In the genomic region with DNA sequence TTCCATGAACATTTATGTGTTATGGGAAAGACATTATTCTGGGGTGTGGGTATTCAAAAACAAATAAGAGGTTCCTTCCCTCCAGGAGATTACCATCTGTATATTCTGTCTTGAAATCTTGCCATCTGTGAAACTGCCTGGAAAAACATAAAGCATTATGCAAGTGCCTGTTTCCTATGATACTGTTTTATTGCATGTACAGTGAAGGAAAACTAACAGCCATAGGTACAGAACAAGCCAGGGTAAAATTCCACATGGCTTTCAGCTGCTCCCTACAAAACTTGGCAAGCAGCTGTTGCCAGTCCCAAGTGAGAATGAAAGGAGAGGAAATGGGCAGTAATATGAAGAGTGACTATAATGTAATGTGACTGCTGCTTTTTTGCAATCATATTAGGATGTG, we compare ENCODE assay signal across 22 cellular contexts.
"Had no signal": no experiment of that assay in that cellular context is flagged by ENCODE, and none has a peak within 500 bp of the region (broad histone marks: within the 10 kb centered on the region; RNA-seq: fewer than 3 reads in every experiment).

No MANE protein-coding gene starts in this region.

- H3K27ac ChIP-seq: cardiac muscle cell, esophagus muscularis mucosa, parathyroid adenoma, transverse colon had no signal

- H2AFZ ChIP-seq: parathyroid adenoma had no signal

- H3K27me3 ChIP-seq: cardiac muscle cell, esophagus muscularis mucosa, transverse colon had no signal

- H3K4me3 ChIP-seq: cardiac muscle cell, esophagus muscularis mucosa, transverse colon had no signal

- DNase-seq: activated B cell treated with CpG ODN at 0.5 μM for 24 hours; activated CD4-positive, alpha-beta T cell treated with anti-CD3 and anti-CD28 coated beads for 4 hours; activated CD4-positive, alpha-beta T cell treated with anti-CD3 and anti-CD28 coated beads, Interleukin-2, amount 50 U/mL, for 48 hours; activated naive CD4-positive, alpha-beta T cell treated with Interleukin-2 at 50 U/mL for 16 hours; activated naive CD8-positive, alpha-beta T cell treated with anti-CD3 and anti-CD28 coated beads, Interleukin-2, amount 10 ng/mL, durations not matched to agents 7 days and 5 days; activated T-cell treated with anti-CD3 and anti-CD28 coated beads, Interleukin-2, amount 50 U/mL, for 48 hours; amygdala; effector memory CD4-positive, alpha-beta T cell; glutamatergic neuron; hippocampal formation; nephron progenitor cell; right cardiac atrium; stimulated activated CD4-positive, alpha-beta T cell treated with anti-CD3 and anti-CD28 coated beads, Interleukin-2, amount 100 ng/mL, for 24 hours; SW 1271; T-helper 17 cell; transverse colon had no signal

- H3K9me3 Mint-ChIP-seq: activated B cell treated with CpG ODN at 0.5 μM for 24 hours; activated naive CD8-positive, alpha-beta T cell treated with anti-CD3 and anti-CD28 coated beads, Interleukin-2, amount 10 ng/mL, durations not matched to agents 7 days and 5 days; dendritic cell treated with granulocyte-macrophage colony-stimulating factor and Interleukin-4, amounts not matched to agents 40 ng/mL and 50 ng/mL, for 4 days; memory B cell; stimulated activated effector memory CD8-positive, alpha-beta T cell treated with anti-CD3 and anti-CD28 coated beads, Interleukin-12 subunit alpha, Interleukin-12 subunit beta, amount 100 ng/mL, for 72 hours had no signal

- ATAC-seq: right cardiac atrium; stimulated activated effector memory CD8-positive, alpha-beta T cell treated with anti-CD3 and anti-CD28 coated beads, Interleukin-12 subunit alpha, Interleukin-12 subunit beta, amount 100 ng/mL, for 72 hours; T-helper 17 cell had no signal

- H3K27ac Mint-ChIP-seq: activated B cell treated with CpG ODN at 0.5 μM for 24 hours; activated naive CD8-positive, alpha-beta T cell treated with anti-CD3 and anti-CD28 coated beads, Interleukin-2, amount 10 ng/mL, durations not matched to agents 7 days and 5 days; dendritic cell treated with granulocyte-macrophage colony-stimulating factor and Interleukin-4, amounts not matched to agents 40 ng/mL and 50 ng/mL, for 4 days; memory B cell; nephron progenitor cell; stimulated activated effector memory CD8-positive, alpha-beta T cell treated with anti-CD3 and anti-CD28 coated beads, Interleukin-12 subunit alpha, Interleukin-12 subunit beta, amount 100 ng/mL, for 72 hours; T-helper 17 cell had no signal

- H3K36me3 Mint-ChIP-seq: activated naive CD8-positive, alpha-beta T cell treated with anti-CD3 and anti-CD28 coated beads, Interleukin-2, amount 10 ng/mL, durations not matched to agents 7 days and 5 days; memory B cell; stimulated activated effector memory CD8-positive, alpha-beta T cell treated with anti-CD3 and anti-CD28 coated beads, Interleukin-12 subunit alpha, Interleukin-12 subunit beta, amount 100 ng/mL, for 72 hours had no signal

- H3K36me3 ChIP-seq: cardiac muscle cell, esophagus muscularis mucosa, transverse colon had no signal

- H3K4me1 ChIP-seq: esophagus muscularis mucosa, parathyroid adenoma, transverse colon had no signal

- H3K4me3 Mint-ChIP-seq: activated B cell treated with CpG ODN at 0.5 μM for 24 hours; activated naive CD8-positive, alpha-beta T cell treated with anti-CD3 and anti-CD28 coated beads, Interleukin-2, amount 10 ng/mL, durations not matched to agents 7 days and 5 days; dendritic cell treated with granulocyte-macrophage colony-stimulating factor and Interleukin-4, amounts not matched to agents 40 ng/mL and 50 ng/mL, for 4 days; memory B cell; nephron progenitor cell; stimulated activated effector memory CD8-positive, alpha-beta T cell treated with anti-CD3 and anti-CD28 coated beads, Interleukin-12 subunit alpha, Interleukin-12 subunit beta, amount 100 ng/mL, for 72 hours; T-helper 17 cell had no signal

- H3K4me1 Mint-ChIP-seq: activated B cell treated with CpG ODN at 0.5 μM for 24 hours; activated naive CD8-positive, alpha-beta T cell treated with anti-CD3 and anti-CD28 coated beads, Interleukin-2, amount 10 ng/mL, durations not matched to agents 7 days and 5 days; memory B cell; stimulated activated effector memory CD8-positive, alpha-beta T cell treated with anti-CD3 and anti-CD28 coated beads, Interleukin-12 subunit alpha, Interleukin-12 subunit beta, amount 100 ng/mL, for 72 hours; T-helper 17 cell had no signal

- H3K27me3 Mint-ChIP-seq: activated B cell treated with CpG ODN at 0.5 μM for 24 hours; activated naive CD8-positive, alpha-beta T cell treated with anti-CD3 and anti-CD28 coated beads, Interleukin-2, amount 10 ng/mL, durations not matched to agents 7 days and 5 days; dendritic cell treated with granulocyte-macrophage colony-stimulating factor and Interleukin-4, amounts not matched to agents 40 ng/mL and 50 ng/mL, for 4 days; T-helper 17 cell had no signal

- H3K9ac ChIP-seq: parathyroid adenoma had no signal

- H3K9me3 ChIP-seq: esophagus muscularis mucosa, transverse colon had no signal

- H3K79me2 ChIP-seq: parathyroid adenoma had no signal
